In the genomic region with DNA sequence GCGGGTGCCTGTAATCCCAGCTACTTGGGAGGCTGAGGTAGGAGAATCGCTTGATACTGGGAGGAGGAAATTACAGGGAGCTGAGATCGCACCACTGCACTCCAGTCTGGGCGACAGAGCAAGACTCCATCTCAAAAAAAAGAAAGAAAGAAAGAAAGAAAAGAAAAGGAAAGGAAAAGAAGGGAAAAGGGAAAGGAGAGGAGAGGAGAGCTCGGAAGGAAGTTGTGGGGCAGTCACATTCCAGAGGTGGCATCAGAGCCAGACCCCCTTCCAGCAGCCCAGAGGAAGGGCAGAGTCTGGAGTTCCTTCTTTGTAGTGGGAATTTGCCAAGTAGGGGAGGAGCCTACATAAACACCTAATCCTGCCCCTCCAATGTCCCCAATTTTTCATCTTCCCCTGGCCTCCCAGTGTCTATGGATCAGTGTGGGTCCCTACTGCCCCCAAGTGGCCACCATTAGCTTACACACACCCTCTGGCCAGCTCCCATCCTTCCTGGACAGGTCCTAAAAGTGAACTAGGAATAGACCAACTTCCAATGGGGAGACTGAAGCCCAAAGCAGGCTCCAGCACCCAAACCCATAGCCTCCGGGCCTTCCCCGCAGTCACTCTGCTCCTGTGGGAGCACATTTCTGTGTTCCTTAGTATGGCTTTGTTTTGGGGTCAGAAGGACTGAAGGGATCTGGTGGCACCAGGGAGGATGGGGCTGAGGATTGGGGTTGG, we compare ENCODE assay signal across 8 cellular contexts. TPM values are rescaled to one million over a fixed set of nuclear protein-coding genes. Genes with fewer than 3 reads are reported as not detected.
A peak's percentile ranks its signal among the peaks of the same experiment; 100 is the strongest.
DNase-seq lines count a peak whose midpoint lies in the region; ATAC-seq and TF ChIP-seq lines count a peak whose summit lies in the region.

No MANE protein-coding gene starts in this region.

- intact Hi-C loops in sigmoid colon (cut with DNase I) = loop anchor here (5.0 kb wide), 1 partner anchor 61 kb away; a partner anchor contains a TSS

- DNase-seq in DMS79 treated with DMSO at 0.1 percent for 48 hours (lab: John Stamatoyannopoulos, UW) = peak; percentile 30
- peak; percentile 59 for DNase-seq in NCI-H82 treated with DMSO at 0.1 percent for 48 hours (lab: John Stamatoyannopoulos, UW; ENCODE audit: unreplicated experiment)
- DNase-seq in amniotic epithelial cell (ENCODE audit: low read depth) = peak; percentile 54
- DNase-seq in right atrium auricular region (ENCODE audit: low spot score) = no peak
- DNase-seq in sigmoid colon = no peak
- DNase-seq in mesenteric fat pad (ENCODE audit: low spot score) = no peak

- TF ChIP-seq POLR2A in sigmoid colon (IDR thresholded peaks at IDR 0.05) = no peak

- no peak overlapping the region for H3K27ac ChIP-seq in right atrium auricular region
- H3K27ac ChIP-seq in sigmoid colon = no peak overlapping the region

- H3K36me3 ChIP-seq in right atrium auricular region (no peaks in the 10 kb centered on the region), sigmoid colon (no peaks in the 10 kb centered on the region)

- H3K4me1 ChIP-seq in right atrium auricular region = peaks cover 0 to 22% of the 10 kb centered on the region in 2 donors
- peaks cover 0 to 21% (median 19%) of the 10 kb centered on the region in 4 donors for H3K4me1 ChIP-seq in sigmoid colon

- TF ChIP-seq EP300 in sigmoid colon (IDR thresholded peaks at IDR 0.05) = no peak

- ATAC-seq in HG02870 (IDR thresholded peaks at IDR 0.05; ENCODE audit: unreplicated experiment) (peak; percentile 50), HG03135 (IDR thresholded peaks at IDR 0.05; ENCODE audit: unreplicated experiment) (no peak)

- H3K27me3 ChIP-seq in right atrium auricular region (peaks cover 3 to 18% of the 10 kb centered on the region in 2 donors), sigmoid colon (peaks cover 29 to 55% (median 44%) of the 10 kb centered on the region in 3 donors)

- peak; percentile 33 to 68 for TF ChIP-seq CTCF in right atrium auricular region (IDR thresholded peaks at IDR 0.05)
- peak; percentile 17 to 61 (median 42) for TF ChIP-seq CTCF in sigmoid colon (IDR thresholded peaks at IDR 0.05)

- WGBS in sigmoid colon, 2 donors = 66 to 71% methylated on average over 7 of the region's 7 CpGs

- H3K9me3 ChIP-seq in right atrium auricular region (no peaks in the 10 kb centered on the region), sigmoid colon (no peaks in the 10 kb centered on the region)

- no peak overlapping the region for H3K4me3 ChIP-seq in right atrium auricular region
- no peak overlapping the region for H3K4me3 ChIP-seq in sigmoid colon

RNA-seq across cellular contexts. Expression of a gene that starts 39.6 kb away (rescaled TPM):
- total RNA-seq in right atrium auricular region = 1,000 to 10,000 TPM; 1,006 to 1,433 TPM
- total RNA-seq in sigmoid colon = 1,000 to 10,000 TPM in 3 of 4 donors, 100 to 1,000 TPM in 1; 929 to 2,528 (median 1,357) TPM
- 100 to 1,000 TPM; 202 to 340 (median 208) TPM for polyA plus RNA-seq in sigmoid colon
- 813 TPM for total RNA-seq in mesenteric fat pad

Comparison
In these comparisons a context has a peak if more than half of its experiments do, and no peak if none do; other contexts are left out.
1. DNase-seq: peak in DMS79 treated with DMSO at 0.1 percent for 48 hours (single experiment), NCI-H82 treated with DMSO at 0.1 percent for 48 hours (single experiment) and amniotic epithelial cell (single experiment); none in right atrium auricular region (single experiment), sigmoid colon (single experiment) and mesenteric fat pad (single experiment).